In genomic region chr13:20028953-20029352, GRCh38 we compare ENCODE assay signal across 23 cellular contexts.
DNase-seq lines count a peak whose midpoint lies in the region; ATAC-seq and TF ChIP-seq lines count a peak whose summit lies in the region.
"Had no signal": no experiment of that assay in that cellular context is flagged by ENCODE, and none has a peak within 500 bp of the region (broad histone marks: within the 10 kb centered on the region; RNA-seq: fewer than 3 reads in every experiment).

No MANE protein-coding gene starts in this region.

- H3K27me3 Mint-ChIP-seq in nephron progenitor cell (ENCODE audit: low read depth, poor library complexity) (peaks cover 3% of the 10 kb centered on the region), progenitor cell of endocrine pancreas (no peaks in the 10 kb centered on the region)
- H3K27me3 Mint-ChIP-seq: CD4-positive, alpha-beta memory T cell; CD4-positive, CD25-positive, alpha-beta regulatory T cell; CD8-positive, alpha-beta memory T cell had no signal

- ATAC-seq in heart right ventricle (peak in 5 of 8 donors; percentile 39 to 71 (median 56)), Right ventricle myocardium inferior (no peak)
- ATAC-seq: GM12878 had no signal

- no peaks in the 10 kb centered on the region for H3K4me1 Mint-ChIP-seq in nephron progenitor cell
- H3K4me1 Mint-ChIP-seq in progenitor cell of endocrine pancreas (ENCODE audit: low read depth) = no peaks in the 10 kb centered on the region

- H3K36me3 Mint-ChIP-seq in nephron progenitor cell (ENCODE audit: low read depth) (peaks cover 75% of the 10 kb centered on the region), progenitor cell of endocrine pancreas (ENCODE audit: insufficient read depth) (peaks cover 25% of the 10 kb centered on the region)

- 61 to 68% methylated on average over 4 of the region's 4 CpGs for WGBS in heart right ventricle, 2 donors

- H3K27ac ChIP-seq in heart right ventricle = no peak overlapping the region
- H3K27ac ChIP-seq: BLaER1 had no signal

- no peak for TF ChIP-seq CTCF in heart right ventricle (IDR thresholded peaks at IDR 0.05)
- no peak for TF ChIP-seq CTCF in nephron progenitor cell (IDR thresholded peaks at IDR 0.05)
- no peak for TF ChIP-seq CTCF in progenitor cell of endocrine pancreas (IDR thresholded peaks at IDR 0.05; ENCODE audit: unreplicated experiment)

- no peak overlapping the region for H3K4me3 Mint-ChIP-seq in nephron progenitor cell
- no peak overlapping the region for H3K4me3 Mint-ChIP-seq in progenitor cell of endocrine pancreas (ENCODE audit: low read depth)
- H3K4me3 Mint-ChIP-seq: CD14-positive monocyte; CD4-positive, alpha-beta memory T cell; CD4-positive, CD25-positive, alpha-beta regulatory T cell; CD8-positive, alpha-beta memory T cell had no signal

- intact Hi-C loops in heart right ventricle (cut with DNase I) = no loop called here
- intact Hi-C loops in Right ventricle myocardium inferior (cut with DNase I) = no loop called here

- no peaks in the 10 kb centered on the region for H3K27me3 ChIP-seq in heart right ventricle
- H3K27me3 ChIP-seq: BE2C, BLaER1 had no signal

- no peak overlapping the region for H3K4me3 ChIP-seq in heart right ventricle
- H3K4me3 ChIP-seq: BLaER1, GM12878 had no signal

- H3K9me3 Mint-ChIP-seq in nephron progenitor cell (no peaks in the 10 kb centered on the region), progenitor cell of endocrine pancreas (ENCODE audit: low read depth) (no peaks in the 10 kb centered on the region)
- H3K9me3 Mint-ChIP-seq: CD14-positive monocyte; CD4-positive, alpha-beta memory T cell; CD4-positive, CD25-positive, alpha-beta regulatory T cell; CD8-positive, alpha-beta memory T cell had no signal

- peaks cover 0 to 96% (median 29%) of the 10 kb centered on the region in 9 donors for H3K36me3 ChIP-seq in heart right ventricle

- H3K4me1 ChIP-seq in heart right ventricle = peaks cover 0 to 3% (median 0%) of the 10 kb centered on the region in 9 donors
- H3K4me1 ChIP-seq: BE2C, BLaER1 had no signal

- H3K27ac Mint-ChIP-seq in nephron progenitor cell (peak overlapping the region; percentile 22), progenitor cell of endocrine pancreas (peak overlapping the region; percentile 59)
- H3K27ac Mint-ChIP-seq: CD14-positive monocyte; CD4-positive, alpha-beta memory T cell; CD4-positive, CD25-positive, alpha-beta regulatory T cell; CD8-positive, alpha-beta memory T cell had no signal

- H3K9me3 ChIP-seq in heart right ventricle = no peaks in the 10 kb centered on the region
- H3K9me3 ChIP-seq: BE2C, BLaER1 had no signal

- no peak for DNase-seq in heart right ventricle
- DNase-seq in Right ventricle myocardium inferior (ENCODE audit: missing footprints) = no peak
- no peak for DNase-seq in nephron progenitor cell
- no peak for DNase-seq in progenitor cell of endocrine pancreas (ENCODE audit: low spot score, unreplicated experiment)
- no peak for DNase-seq in NCI-H187 (lab: John Stamatoyannopoulos, UW)
- DNase-seq: 8988T; ACHN; BE2C; C1 segment of cervical spinal cord; CD4-positive, alpha-beta memory T cell; CD4-positive, CD25-positive, alpha-beta regulatory T cell; CD8-positive, alpha-beta memory T cell; COR-L47; DMS 273 treated with DMSO at 0.1 percent for 48 hours; DMS153; DMS53; DMS79; DND-41; EL; GDM1 had no signal
